ENCODE assay signal across 11 cellular contexts in genomic region chr6:169452869-169453186, GRCh38.
DNase-seq lines count a peak whose midpoint lies in the region; ATAC-seq and TF ChIP-seq lines count a peak whose summit lies in the region.
"Had no signal": no experiment of that assay in that cellular context is flagged by ENCODE, and none has a peak within 500 bp of the region (broad histone marks: within the 10 kb centered on the region; RNA-seq: fewer than 3 reads in every experiment).

No MANE protein-coding gene starts in this region.

- peak overlapping the region; percentile 43 for H3K4me3 ChIP-seq in MG63
- H3K4me3 ChIP-seq in esophagus muscularis mucosa = peak overlapping the region; percentile 36 to 53 (median 44)
- peak overlapping the region in 1 of 4 donors; percentile 26 for H3K4me3 ChIP-seq in upper lobe of left lung
- no peak overlapping the region for H3K4me3 ChIP-seq in CD8-positive, alpha-beta memory T cell (ENCODE audit: low read length)

- H3K36me3 ChIP-seq in MG63 (no peaks in the 10 kb centered on the region), esophagus muscularis mucosa (no peaks in the 10 kb centered on the region), upper lobe of left lung (no peaks in the 10 kb centered on the region)
- H3K36me3 ChIP-seq in CD8-positive, alpha-beta memory T cell (ENCODE audit: insufficient read depth, low read length) = no peaks in the 10 kb centered on the region

- CTCF ChIA-PET in CD8-positive, alpha-beta memory T cell (lab: Charles Lee) = no interaction called here

- DNase-seq in MG63 (no peak), esophagus muscularis mucosa (ENCODE audit: extremely low spot score) (no peak), posterior vena cava (ENCODE audit: low spot score) (peak; percentile 75), upper lobe of left lung (peak in 1 of 2 donors; percentile 26)
- DNase-seq in stimulated activated naive CD8-positive, alpha-beta T cell treated with anti-CD3 and anti-CD28 coated beads, Interleukin-15, amount 100 ng/mL, for 72 hours = no peak
- no peak for DNase-seq in CD8-positive, alpha-beta memory T cell
- DNase-seq: activated CD4-positive, alpha-beta T cell treated with anti-CD3 and anti-CD28 coated beads, Interleukin-2, amount 10 ng/mL, durations not matched to agents 24 days and 14 days; NCI-H1048; small intestine had no signal

- H3K9me3 Mint-ChIP-seq in stimulated activated naive CD8-positive, alpha-beta T cell treated with anti-CD3 and anti-CD28 coated beads, Interleukin-15, amount 100 ng/mL, for 72 hours = no peaks in the 10 kb centered on the region
- H3K9me3 Mint-ChIP-seq in CD8-positive, alpha-beta memory T cell = peaks cover 0 to 4% (median 0%) of the 10 kb centered on the region in 5 donors
- H3K9me3 Mint-ChIP-seq: activated CD4-positive, alpha-beta T cell treated with anti-CD3 and anti-CD28 coated beads, Interleukin-2, amount 10 ng/mL, durations not matched to agents 24 days and 14 days; stimulated activated naive CD8-positive, alpha-beta T cell treated with anti-CD3 and anti-CD28 coated beads, Interleukin-15, Interleukin-2, amounts not matched to agents 100 ng/mL and 50 ng/mL, for 24 hours had no signal

- TF ChIP-seq CTCF in esophagus muscularis mucosa (IDR thresholded peaks at IDR 0.05) (no peak), upper lobe of left lung (IDR thresholded peaks at IDR 0.05) (no peak)

- H3K4me1 Mint-ChIP-seq in stimulated activated naive CD8-positive, alpha-beta T cell treated with anti-CD3 and anti-CD28 coated beads, Interleukin-15, amount 100 ng/mL, for 72 hours = no peaks in the 10 kb centered on the region
- no peaks in the 10 kb centered on the region for H3K4me1 Mint-ChIP-seq in CD8-positive, alpha-beta memory T cell
- H3K4me1 Mint-ChIP-seq: activated CD4-positive, alpha-beta T cell treated with anti-CD3 and anti-CD28 coated beads, Interleukin-2, amount 10 ng/mL, durations not matched to agents 24 days and 14 days had no signal

- H3K9me3 ChIP-seq in MG63 = no peaks in the 10 kb centered on the region
- no peaks in the 10 kb centered on the region for H3K9me3 ChIP-seq in esophagus muscularis mucosa
- H3K9me3 ChIP-seq in upper lobe of left lung = no peaks in the 10 kb centered on the region
- no peaks in the 10 kb centered on the region for H3K9me3 ChIP-seq in CD8-positive, alpha-beta memory T cell (ENCODE audit: low read length)

- H3K4me1 ChIP-seq in esophagus muscularis mucosa (peaks cover 0 to 7% (median 3%) of the 10 kb centered on the region in 4 donors), upper lobe of left lung (peaks cover 0 to 8% (median 1%) of the 10 kb centered on the region in 4 donors)
- H3K4me1 ChIP-seq in CD8-positive, alpha-beta memory T cell (ENCODE audit: insufficient read depth, low read length) = no peaks in the 10 kb centered on the region

- WGBS in esophagus muscularis mucosa = 69% methylated on average over 7 of the region's 7 CpGs
- WGBS in upper lobe of left lung, 2 donors = 86 to 89% methylated on average over 7 of the region's 7 CpGs

- no peak for TF ChIP-seq EP300 in esophagus muscularis mucosa (IDR thresholded peaks at IDR 0.05)
- no peak for TF ChIP-seq EP300 in upper lobe of left lung (IDR thresholded peaks at IDR 0.05)

- H3K27me3 Mint-ChIP-seq in stimulated activated naive CD8-positive, alpha-beta T cell treated with anti-CD3 and anti-CD28 coated beads, Interleukin-15, amount 100 ng/mL, for 72 hours = no peaks in the 10 kb centered on the region
- H3K27me3 Mint-ChIP-seq in CD8-positive, alpha-beta memory T cell = peaks cover 0 to 2% of the 10 kb centered on the region in 2 donors
- H3K27me3 Mint-ChIP-seq: activated CD4-positive, alpha-beta T cell treated with anti-CD3 and anti-CD28 coated beads, Interleukin-2, amount 10 ng/mL, durations not matched to agents 24 days and 14 days; stimulated activated naive CD8-positive, alpha-beta T cell treated with anti-CD3 and anti-CD28 coated beads, Interleukin-15, Interleukin-2, amounts not matched to agents 100 ng/mL and 50 ng/mL, for 24 hours had no signal

- H3K36me3 Mint-ChIP-seq in CD8-positive, alpha-beta memory T cell = peaks cover 0 to 8% (median 0%) of the 10 kb centered on the region in 3 donors

- POLR2A ChIA-PET in CD8-positive, alpha-beta memory T cell (lab: Charles Lee) = no interaction called here

- H3K27me3 ChIP-seq in MG63 (no peaks in the 10 kb centered on the region), esophagus muscularis mucosa (no peaks in the 10 kb centered on the region), upper lobe of left lung (no peaks in the 10 kb centered on the region)
- H3K27me3 ChIP-seq in CD8-positive, alpha-beta memory T cell (ENCODE audit: insufficient read depth, low read length, poor library complexity, severe bottlenecking) = no peaks in the 10 kb centered on the region

- intact Hi-C loops in esophagus muscularis mucosa (cut with DNase I) = no loop called here
- intact Hi-C loops in posterior vena cava (cut with DNase I) = no loop called here

- peak overlapping the region; percentile 70 to 76 (median 74) for H3K27ac ChIP-seq in esophagus muscularis mucosa (replicated peaks in 1 of 4)
- H3K27ac ChIP-seq in upper lobe of left lung = peak overlapping the region; percentile 65 to 72 (median 66)
- H3K27ac ChIP-seq in CD8-positive, alpha-beta memory T cell (ENCODE audit: low read depth, low read length) = no peak overlapping the region

- TF ChIP-seq POLR2A in esophagus muscularis mucosa (IDR thresholded peaks at IDR 0.05; ENCODE audit: low read depth) = no peak
- no peak for TF ChIP-seq POLR2A in upper lobe of left lung (IDR thresholded peaks at IDR 0.05)

- H3K4me3 Mint-ChIP-seq in stimulated activated naive CD8-positive, alpha-beta T cell treated with anti-CD3 and anti-CD28 coated beads, Interleukin-15, amount 100 ng/mL, for 72 hours = no peak overlapping the region
- no peak overlapping the region for H3K4me3 Mint-ChIP-seq in CD8-positive, alpha-beta memory T cell
- H3K4me3 Mint-ChIP-seq: activated CD4-positive, alpha-beta T cell treated with anti-CD3 and anti-CD28 coated beads, Interleukin-2, amount 10 ng/mL, durations not matched to agents 24 days and 14 days; stimulated activated naive CD8-positive, alpha-beta T cell treated with anti-CD3 and anti-CD28 coated beads, Interleukin-15, Interleukin-2, amounts not matched to agents 100 ng/mL and 50 ng/mL, for 24 hours had no signal

- no peak for ATAC-seq in upper lobe of left lung (ENCODE audit: low FRiP score in 2 of 2)
- no peak for ATAC-seq in GM21526 (IDR thresholded peaks at IDR 0.05; ENCODE audit: low FRiP score, unreplicated experiment)
- ATAC-seq in stimulated activated naive CD8-positive, alpha-beta T cell treated with anti-CD3 and anti-CD28 coated beads, Interleukin-15, amount 100 ng/mL, for 72 hours = no peak

- H3K27ac Mint-ChIP-seq in stimulated activated naive CD8-positive, alpha-beta T cell treated with anti-CD3 and anti-CD28 coated beads, Interleukin-15, amount 100 ng/mL, for 72 hours = no peak overlapping the region
- no peak overlapping the region for H3K27ac Mint-ChIP-seq in CD8-positive, alpha-beta memory T cell
- H3K27ac Mint-ChIP-seq: activated CD4-positive, alpha-beta T cell treated with anti-CD3 and anti-CD28 coated beads, Interleukin-2, amount 10 ng/mL, durations not matched to agents 24 days and 14 days; stimulated activated naive CD8-positive, alpha-beta T cell treated with anti-CD3 and anti-CD28 coated beads, Interleukin-15, Interleukin-2, amounts not matched to agents 100 ng/mL and 50 ng/mL, for 24 hours had no signal
